1 cellular context compared by ENCODE assay signal in genomic region chr4:99634742-99635360, GRCh38.
TF ChIP-seq lines count a peak whose summit lies in the region.

No MANE protein-coding gene starts in this region.

TF ChIP-seq in HCT116, 20 proteins besides CTCF, POLR2A, EP300 and RAD21 (continued from another document):
- TF ChIP-seq EGR1 (IDR thresholded peaks at IDR 0.05; ENCODE audit: low read depth), result no peak
- TF ChIP-seq ELF1 (IDR thresholded peaks at IDR 0.05; ENCODE audit: borderline replicate concordance, low read depth), result no peak
- no peak for TF ChIP-seq SP1 (IDR thresholded peaks at IDR 0.05; ENCODE audit: low read depth)
- no peak for TF ChIP-seq ATF3 (IDR thresholded peaks at IDR 0.05)
- TF ChIP-seq ZNF274 (IDR thresholded peaks at IDR 0.05; ENCODE audit: low read depth, low read length), result no peak
- no peak for TF ChIP-seq TCF7L2 (IDR thresholded peaks at IDR 0.05; ENCODE audit: borderline replicate concordance, extremely low read depth, insufficient read depth, insufficient read length)
- no peak for TF ChIP-seq SRF (IDR thresholded peaks at IDR 0.05; ENCODE audit: low read depth)
- no peak for TF ChIP-seq CBX3 (IDR thresholded peaks at IDR 0.05; ENCODE audit: low read depth)
- no peak for TF ChIP-seq EZH2phosphoT487 (IDR thresholded peaks at IDR 0.05; ENCODE audit: borderline replicate concordance)
- no peak for TF ChIP-seq MAX (IDR thresholded peaks at IDR 0.05)
- no peak for TF ChIP-seq ZBTB33 (IDR thresholded peaks at IDR 0.05; ENCODE audit: extremely low read depth, insufficient replicate concordance, low read length)
- TF ChIP-seq FOSL1 (IDR thresholded peaks at IDR 0.05; ENCODE audit: low read depth), result no peak
